In the genomic region with DNA sequence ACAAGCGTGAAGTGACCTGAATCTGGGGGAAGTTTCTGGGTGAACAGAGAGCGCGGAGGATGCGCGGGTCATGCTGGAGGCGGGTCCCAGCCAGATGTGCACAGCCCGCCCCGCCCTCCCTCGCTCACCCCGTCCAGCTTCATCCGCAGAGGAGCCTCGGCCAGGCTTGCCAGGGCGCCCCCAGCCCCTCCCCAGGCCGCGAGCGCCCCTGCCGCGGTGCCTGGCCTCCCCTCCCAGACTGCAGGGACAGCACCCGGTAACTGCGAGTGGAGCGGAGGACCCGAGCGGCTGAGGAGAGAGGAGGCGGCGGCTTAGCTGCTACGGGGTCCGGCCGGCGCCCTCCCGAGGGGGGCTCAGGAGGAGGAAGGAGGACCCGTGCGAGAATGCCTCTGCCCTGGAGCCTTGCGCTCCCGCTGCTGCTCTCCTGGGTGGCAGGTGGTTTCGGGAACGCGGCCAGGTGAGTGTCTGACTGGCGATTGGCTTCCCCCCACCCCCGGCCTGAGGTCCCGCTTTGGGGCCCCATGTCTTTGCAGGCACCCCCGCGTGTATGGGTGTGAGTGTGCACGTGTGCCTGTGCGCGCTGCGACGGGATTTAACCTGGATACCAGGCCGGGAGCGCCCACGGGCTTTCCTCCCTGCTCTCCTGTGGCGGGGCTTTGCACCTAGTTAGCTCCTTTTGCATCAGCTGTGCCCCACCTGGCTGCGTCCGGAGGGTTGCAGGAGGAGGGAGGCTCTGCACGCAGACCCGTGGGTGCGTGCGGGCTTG, we compare ENCODE assay signal across 2 cellular contexts.
TF ChIP-seq lines count a peak whose summit lies in the region.

A gene with protein sequence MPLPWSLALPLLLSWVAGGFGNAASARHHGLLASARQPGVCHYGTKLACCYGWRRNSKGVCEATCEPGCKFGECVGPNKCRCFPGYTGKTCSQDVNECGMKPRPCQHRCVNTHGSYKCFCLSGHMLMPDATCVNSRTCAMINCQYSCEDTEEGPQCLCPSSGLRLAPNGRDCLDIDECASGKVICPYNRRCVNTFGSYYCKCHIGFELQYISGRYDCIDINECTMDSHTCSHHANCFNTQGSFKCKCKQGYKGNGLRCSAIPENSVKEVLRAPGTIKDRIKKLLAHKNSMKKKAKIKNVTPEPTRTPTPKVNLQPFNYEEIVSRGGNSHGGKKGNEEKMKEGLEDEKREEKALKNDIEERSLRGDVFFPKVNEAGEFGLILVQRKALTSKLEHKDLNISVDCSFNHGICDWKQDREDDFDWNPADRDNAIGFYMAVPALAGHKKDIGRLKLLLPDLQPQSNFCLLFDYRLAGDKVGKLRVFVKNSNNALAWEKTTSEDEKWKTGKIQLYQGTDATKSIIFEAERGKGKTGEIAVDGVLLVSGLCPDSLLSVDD (plus strand): TSS at position 123 of the 766 bp plus-strand sequence. CDS start 261 bp downstream, at position 384.

TF ChIP-seq in SK-N-SH, 30 proteins besides CTCF, POLR2A, EP300 and RAD21 (continued from another document):
- TF ChIP-seq, protein P1, sequence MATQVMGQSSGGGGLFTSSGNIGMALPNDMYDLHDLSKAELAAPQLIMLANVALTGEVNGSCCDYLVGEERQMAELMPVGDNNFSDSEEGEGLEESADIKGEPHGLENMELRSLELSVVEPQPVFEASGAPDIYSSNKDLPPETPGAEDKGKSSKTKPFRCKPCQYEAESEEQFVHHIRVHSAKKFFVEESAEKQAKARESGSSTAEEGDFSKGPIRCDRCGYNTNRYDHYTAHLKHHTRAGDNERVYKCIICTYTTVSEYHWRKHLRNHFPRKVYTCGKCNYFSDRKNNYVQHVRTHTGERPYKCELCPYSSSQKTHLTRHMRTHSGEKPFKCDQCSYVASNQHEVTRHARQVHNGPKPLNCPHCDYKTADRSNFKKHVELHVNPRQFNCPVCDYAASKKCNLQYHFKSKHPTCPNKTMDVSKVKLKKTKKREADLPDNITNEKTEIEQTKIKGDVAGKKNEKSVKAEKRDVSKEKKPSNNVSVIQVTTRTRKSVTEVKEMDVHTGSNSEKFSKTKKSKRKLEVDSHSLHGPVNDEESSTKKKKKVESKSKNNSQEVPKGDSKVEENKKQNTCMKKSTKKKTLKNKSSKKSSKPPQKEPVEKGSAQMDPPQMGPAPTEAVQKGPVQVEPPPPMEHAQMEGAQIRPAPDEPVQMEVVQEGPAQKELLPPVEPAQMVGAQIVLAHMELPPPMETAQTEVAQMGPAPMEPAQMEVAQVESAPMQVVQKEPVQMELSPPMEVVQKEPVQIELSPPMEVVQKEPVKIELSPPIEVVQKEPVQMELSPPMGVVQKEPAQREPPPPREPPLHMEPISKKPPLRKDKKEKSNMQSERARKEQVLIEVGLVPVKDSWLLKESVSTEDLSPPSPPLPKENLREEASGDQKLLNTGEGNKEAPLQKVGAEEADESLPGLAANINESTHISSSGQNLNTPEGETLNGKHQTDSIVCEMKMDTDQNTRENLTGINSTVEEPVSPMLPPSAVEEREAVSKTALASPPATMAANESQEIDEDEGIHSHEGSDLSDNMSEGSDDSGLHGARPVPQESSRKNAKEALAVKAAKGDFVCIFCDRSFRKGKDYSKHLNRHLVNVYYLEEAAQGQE (IDR thresholded peaks at IDR 0.05; ENCODE audit: low read depth, low read length), result no peak
- TF ChIP-seq TCF12 (IDR thresholded peaks at IDR 0.05), result no peak
- no peak for TF ChIP-seq RXRA (IDR thresholded peaks at IDR 0.05; ENCODE audit: borderline replicate concordance, low read depth)
- TF ChIP-seq, protein P2, sequence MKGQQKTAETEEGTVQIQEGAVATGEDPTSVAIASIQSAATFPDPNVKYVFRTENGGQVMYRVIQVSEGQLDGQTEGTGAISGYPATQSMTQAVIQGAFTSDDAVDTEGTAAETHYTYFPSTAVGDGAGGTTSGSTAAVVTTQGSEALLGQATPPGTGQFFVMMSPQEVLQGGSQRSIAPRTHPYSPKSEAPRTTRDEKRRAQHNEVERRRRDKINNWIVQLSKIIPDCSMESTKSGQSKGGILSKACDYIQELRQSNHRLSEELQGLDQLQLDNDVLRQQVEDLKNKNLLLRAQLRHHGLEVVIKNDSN (IDR thresholded peaks at IDR 0.05; ENCODE audit: borderline replicate concordance, low read depth), result no peak
- no peak for TF ChIP-seq RFX5 (IDR thresholded peaks at IDR 0.05; ENCODE audit: low read length)

TF ChIP-seq in SK-N-SH treated with all-trans-retinoic acid at 6 μM for 48 hours, 23 proteins besides CTCF, POLR2A, EP300 and RAD21 (continued from another document):
- TF ChIP-seq, protein P3, sequence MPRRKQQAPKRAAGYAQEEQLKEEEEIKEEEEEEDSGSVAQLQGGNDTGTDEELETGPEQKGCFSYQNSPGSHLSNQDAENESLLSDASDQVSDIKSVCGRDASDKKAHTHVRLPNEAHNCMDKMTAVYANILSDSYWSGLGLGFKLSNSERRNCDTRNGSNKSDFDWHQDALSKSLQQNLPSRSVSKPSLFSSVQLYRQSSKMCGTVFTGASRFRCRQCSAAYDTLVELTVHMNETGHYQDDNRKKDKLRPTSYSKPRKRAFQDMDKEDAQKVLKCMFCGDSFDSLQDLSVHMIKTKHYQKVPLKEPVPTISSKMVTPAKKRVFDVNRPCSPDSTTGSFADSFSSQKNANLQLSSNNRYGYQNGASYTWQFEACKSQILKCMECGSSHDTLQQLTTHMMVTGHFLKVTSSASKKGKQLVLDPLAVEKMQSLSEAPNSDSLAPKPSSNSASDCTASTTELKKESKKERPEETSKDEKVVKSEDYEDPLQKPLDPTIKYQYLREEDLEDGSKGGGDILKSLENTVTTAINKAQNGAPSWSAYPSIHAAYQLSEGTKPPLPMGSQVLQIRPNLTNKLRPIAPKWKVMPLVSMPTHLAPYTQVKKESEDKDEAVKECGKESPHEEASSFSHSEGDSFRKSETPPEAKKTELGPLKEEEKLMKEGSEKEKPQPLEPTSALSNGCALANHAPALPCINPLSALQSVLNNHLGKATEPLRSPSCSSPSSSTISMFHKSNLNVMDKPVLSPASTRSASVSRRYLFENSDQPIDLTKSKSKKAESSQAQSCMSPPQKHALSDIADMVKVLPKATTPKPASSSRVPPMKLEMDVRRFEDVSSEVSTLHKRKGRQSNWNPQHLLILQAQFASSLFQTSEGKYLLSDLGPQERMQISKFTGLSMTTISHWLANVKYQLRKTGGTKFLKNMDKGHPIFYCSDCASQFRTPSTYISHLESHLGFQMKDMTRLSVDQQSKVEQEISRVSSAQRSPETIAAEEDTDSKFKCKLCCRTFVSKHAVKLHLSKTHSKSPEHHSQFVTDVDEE (CRISPR knock-in tag; IDR thresholded peaks at IDR 0.05), result no peak
- TF ChIP-seq ISL1 (CRISPR knock-in tag; IDR thresholded peaks at IDR 0.05) (no peak), ARNTL (CRISPR knock-in tag; IDR thresholded peaks at IDR 0.05; ENCODE audit: borderline replicate concordance, low read depth) (no peak), CSDC2 (CRISPR knock-in tag; IDR thresholded peaks at IDR 0.05) (no peak), ZFP3 (CRISPR knock-in tag; IDR thresholded peaks at IDR 0.05) (no peak), ESRRG (CRISPR knock-in tag; IDR thresholded peaks at IDR 0.05) (no peak)
- TF ChIP-seq, protein P4, sequence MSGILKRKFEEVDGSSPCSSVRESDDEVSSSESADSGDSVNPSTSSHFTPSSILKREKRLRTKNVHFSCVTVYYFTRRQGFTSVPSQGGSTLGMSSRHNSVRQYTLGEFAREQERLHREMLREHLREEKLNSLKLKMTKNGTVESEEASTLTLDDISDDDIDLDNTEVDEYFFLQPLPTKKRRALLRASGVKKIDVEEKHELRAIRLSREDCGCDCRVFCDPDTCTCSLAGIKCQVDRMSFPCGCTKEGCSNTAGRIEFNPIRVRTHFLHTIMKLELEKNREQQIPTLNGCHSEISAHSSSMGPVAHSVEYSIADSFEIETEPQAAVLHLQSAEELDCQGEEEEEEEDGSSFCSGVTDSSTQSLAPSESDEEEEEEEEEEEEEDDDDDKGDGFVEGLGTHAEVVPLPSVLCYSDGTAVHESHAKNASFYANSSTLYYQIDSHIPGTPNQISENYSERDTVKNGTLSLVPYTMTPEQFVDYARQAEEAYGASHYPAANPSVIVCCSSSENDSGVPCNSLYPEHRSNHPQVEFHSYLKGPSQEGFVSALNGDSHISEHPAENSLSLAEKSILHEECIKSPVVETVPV (CRISPR knock-in tag; IDR thresholded peaks at IDR 0.05), result no peak
- TF ChIP-seq, protein P5, sequence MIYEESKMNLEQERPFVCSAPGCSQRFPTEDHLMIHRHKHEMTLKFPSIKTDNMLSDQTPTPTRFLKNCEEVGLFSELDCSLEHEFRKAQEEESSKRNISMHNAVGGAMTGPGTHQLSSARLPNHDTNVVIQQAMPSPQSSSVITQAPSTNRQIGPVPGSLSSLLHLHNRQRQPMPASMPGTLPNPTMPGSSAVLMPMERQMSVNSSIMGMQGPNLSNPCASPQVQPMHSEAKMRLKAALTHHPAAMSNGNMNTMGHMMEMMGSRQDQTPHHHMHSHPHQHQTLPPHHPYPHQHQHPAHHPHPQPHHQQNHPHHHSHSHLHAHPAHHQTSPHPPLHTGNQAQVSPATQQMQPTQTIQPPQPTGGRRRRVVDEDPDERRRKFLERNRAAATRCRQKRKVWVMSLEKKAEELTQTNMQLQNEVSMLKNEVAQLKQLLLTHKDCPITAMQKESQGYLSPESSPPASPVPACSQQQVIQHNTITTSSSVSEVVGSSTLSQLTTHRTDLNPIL (CRISPR knock-in tag; IDR thresholded peaks at IDR 0.05; ENCODE audit: low read depth), result no peak
